Comparison of ENCODE assay signal across 1 cellular context in genomic region chr20:46689082-46689753, GRCh38.
A peak's percentile ranks its signal among the peaks of the same experiment; 100 is the strongest.
TF ChIP-seq lines count a peak whose summit lies in the region.

TP53RK (minus strand) TSS chr20:46689444; CDS start chr20:46689414, 30 bp downstream.

TF ChIP-seq in K562, 482 proteins besides CTCF, POLR2A, EP300 and RAD21 (continued from another document and continues in another):
- TF ChIP-seq, protein P1, sequence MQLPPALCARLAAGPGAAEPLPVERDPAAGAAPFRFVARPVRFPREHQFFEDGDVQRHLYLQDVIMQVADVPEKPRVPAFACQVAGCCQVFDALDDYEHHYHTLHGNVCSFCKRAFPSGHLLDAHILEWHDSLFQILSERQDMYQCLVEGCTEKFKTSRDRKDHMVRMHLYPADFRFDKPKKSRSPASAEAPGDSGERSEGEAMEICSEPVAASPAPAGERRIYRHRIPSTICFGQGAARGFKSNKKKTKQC (CRISPR knock-in tag; IDR thresholded peaks at IDR 0.05), result peak; percentile 62; the same call in 1 of the 2 replicates
- TF ChIP-seq ETS2 (tag; IDR thresholded peaks at IDR 0.05; ENCODE audit: borderline replicate concordance, poor library complexity, severe bottlenecking) (no peak), SMAD1 (IDR thresholded peaks at IDR 0.05; ENCODE audit: low read depth, low read length, partially characterized antibody) (no peak), PURB (CRISPR knock-in tag; IDR thresholded peaks at IDR 0.05; ENCODE audit: low read depth) (no peak), LCOR (CRISPR knock-in tag; IDR thresholded peaks at IDR 0.05) (no peak; the same call in 1 of the 2 replicates), FOSL1 (tag; conservative IDR thresholded peaks at IDR 0.05) (peak; percentile 11; the same call in 1 of the 2 replicates), ZC3H8 (IDR thresholded peaks at IDR 0.05) (no peak), CHAMP1 (IDR thresholded peaks at IDR 0.05) (no peak), NUFIP1 (IDR thresholded peaks at IDR 0.05; ENCODE audit: partially characterized antibody) (no peak), RBM34 (IDR thresholded peaks at IDR 0.05; ENCODE audit: borderline replicate concordance, insufficient read depth, low read length) (0 out of 2 replicates have a peak, but pooled peaks have one; percentile 53), SNAPC5 (CRISPR knock-in tag; IDR thresholded peaks at IDR 0.05) (no peak), TEAD4 (IDR thresholded peaks at IDR 0.05; ENCODE audit: low read length) (no peak), TEAD4 (CRISPR knock-in tag; IDR thresholded peaks at IDR 0.05; ENCODE audit: borderline replicate concordance) (no peak), DMBX1 (CRISPR knock-in tag; IDR thresholded peaks at IDR 0.05; ENCODE audit: borderline replicate concordance) (no peak), ZBTB26 (CRISPR knock-in tag; IDR thresholded peaks at IDR 0.05) (no peak), KLF6 (CRISPR knock-in tag; IDR thresholded peaks at IDR 0.05; ENCODE audit: borderline replicate concordance) (no peak), E2F4 (CRISPR knock-in tag; IDR thresholded peaks at IDR 0.05; ENCODE audit: low read depth) (no peak), NR2C1 (IDR thresholded peaks at IDR 0.05) (no peak), NR2C1 (tag; IDR thresholded peaks at IDR 0.05) (no peak), ZNF696 (CRISPR knock-in tag; conservative IDR thresholded peaks at IDR 0.05) (no peak), RFX7 (CRISPR knock-in tag; IDR thresholded peaks at IDR 0.05) (no peak), KAT2B (IDR thresholded peaks at IDR 0.05; ENCODE audit: low read depth, low read length) (no peak), U2AF2 (optimal IDR thresholded peaks at IDR 0.05; ENCODE audit: low read depth, low read length) (no peak), ZFP91 (CRISPR knock-in tag; IDR thresholded peaks at IDR 0.05) (no peak), ZNF408 (CRISPR knock-in tag; IDR thresholded peaks at IDR 0.05; ENCODE audit: low read depth) (no peak), SP2 (IDR thresholded peaks at IDR 0.05; ENCODE audit: extremely low read depth, low read depth, low read length, poor library complexity, severe bottlenecking) (no peak), LARP7 (IDR thresholded peaks at IDR 0.05) (no peak), ZNF766 (CRISPR knock-in tag; conservative IDR thresholded peaks at IDR 0.05) (no peak), CCNT2 (IDR thresholded peaks at IDR 0.05; ENCODE audit: borderline replicate concordance, extremely low read depth, insufficient read length, low read depth, low read length) (peak; percentile 69), ZBTB33 (CRISPR knock-in tag; IDR thresholded peaks at IDR 0.05) (no peak), SETDB1 (IDR thresholded peaks at IDR 0.05; ENCODE audit: low read length) (no peak), ZNF507 (tag; conservative IDR thresholded peaks at IDR 0.05) (no peak), CREB3 (tag; conservative IDR thresholded peaks at IDR 0.05; ENCODE audit: low read depth) (no peak), ELK1 (CRISPR knock-in tag; IDR thresholded peaks at IDR 0.05) (no peak)
- TF ChIP-seq, protein P2, sequence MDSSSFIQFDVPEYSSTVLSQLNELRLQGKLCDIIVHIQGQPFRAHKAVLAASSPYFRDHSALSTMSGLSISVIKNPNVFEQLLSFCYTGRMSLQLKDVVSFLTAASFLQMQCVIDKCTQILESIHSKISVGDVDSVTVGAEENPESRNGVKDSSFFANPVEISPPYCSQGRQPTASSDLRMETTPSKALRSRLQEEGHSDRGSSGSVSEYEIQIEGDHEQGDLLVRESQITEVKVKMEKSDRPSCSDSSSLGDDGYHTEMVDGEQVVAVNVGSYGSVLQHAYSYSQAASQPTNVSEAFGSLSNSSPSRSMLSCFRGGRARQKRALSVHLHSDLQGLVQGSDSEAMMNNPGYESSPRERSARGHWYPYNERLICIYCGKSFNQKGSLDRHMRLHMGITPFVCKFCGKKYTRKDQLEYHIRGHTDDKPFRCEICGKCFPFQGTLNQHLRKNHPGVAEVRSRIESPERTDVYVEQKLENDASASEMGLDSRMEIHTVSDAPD (CRISPR knock-in tag; IDR thresholded peaks at IDR 0.05), result no peak
- TF ChIP-seq, protein P3, sequence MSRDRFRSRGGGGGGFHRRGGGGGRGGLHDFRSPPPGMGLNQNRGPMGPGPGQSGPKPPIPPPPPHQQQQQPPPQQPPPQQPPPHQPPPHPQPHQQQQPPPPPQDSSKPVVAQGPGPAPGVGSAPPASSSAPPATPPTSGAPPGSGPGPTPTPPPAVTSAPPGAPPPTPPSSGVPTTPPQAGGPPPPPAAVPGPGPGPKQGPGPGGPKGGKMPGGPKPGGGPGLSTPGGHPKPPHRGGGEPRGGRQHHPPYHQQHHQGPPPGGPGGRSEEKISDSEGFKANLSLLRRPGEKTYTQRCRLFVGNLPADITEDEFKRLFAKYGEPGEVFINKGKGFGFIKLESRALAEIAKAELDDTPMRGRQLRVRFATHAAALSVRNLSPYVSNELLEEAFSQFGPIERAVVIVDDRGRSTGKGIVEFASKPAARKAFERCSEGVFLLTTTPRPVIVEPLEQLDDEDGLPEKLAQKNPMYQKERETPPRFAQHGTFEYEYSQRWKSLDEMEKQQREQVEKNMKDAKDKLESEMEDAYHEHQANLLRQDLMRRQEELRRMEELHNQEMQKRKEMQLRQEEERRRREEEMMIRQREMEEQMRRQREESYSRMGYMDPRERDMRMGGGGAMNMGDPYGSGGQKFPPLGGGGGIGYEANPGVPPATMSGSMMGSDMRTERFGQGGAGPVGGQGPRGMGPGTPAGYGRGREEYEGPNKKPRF (IDR thresholded peaks at IDR 0.05; ENCODE audit: low read depth, low read length), result no peak
- TF ChIP-seq, protein P4, sequence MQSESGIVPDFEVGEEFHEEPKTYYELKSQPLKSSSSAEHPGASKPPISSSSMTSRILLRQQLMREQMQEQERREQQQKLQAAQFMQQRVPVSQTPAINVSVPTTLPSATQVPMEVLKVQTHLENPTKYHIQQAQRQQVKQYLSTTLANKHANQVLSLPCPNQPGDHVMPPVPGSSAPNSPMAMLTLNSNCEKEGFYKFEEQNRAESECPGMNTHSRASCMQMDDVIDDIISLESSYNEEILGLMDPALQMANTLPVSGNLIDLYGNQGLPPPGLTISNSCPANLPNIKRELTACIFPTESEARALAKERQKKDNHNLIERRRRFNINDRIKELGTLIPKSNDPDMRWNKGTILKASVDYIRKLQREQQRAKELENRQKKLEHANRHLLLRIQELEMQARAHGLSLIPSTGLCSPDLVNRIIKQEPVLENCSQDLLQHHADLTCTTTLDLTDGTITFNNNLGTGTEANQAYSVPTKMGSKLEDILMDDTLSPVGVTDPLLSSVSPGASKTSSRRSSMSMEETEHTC (IDR thresholded peaks at IDR 0.05), result no peak
- TF ChIP-seq, protein P5, sequence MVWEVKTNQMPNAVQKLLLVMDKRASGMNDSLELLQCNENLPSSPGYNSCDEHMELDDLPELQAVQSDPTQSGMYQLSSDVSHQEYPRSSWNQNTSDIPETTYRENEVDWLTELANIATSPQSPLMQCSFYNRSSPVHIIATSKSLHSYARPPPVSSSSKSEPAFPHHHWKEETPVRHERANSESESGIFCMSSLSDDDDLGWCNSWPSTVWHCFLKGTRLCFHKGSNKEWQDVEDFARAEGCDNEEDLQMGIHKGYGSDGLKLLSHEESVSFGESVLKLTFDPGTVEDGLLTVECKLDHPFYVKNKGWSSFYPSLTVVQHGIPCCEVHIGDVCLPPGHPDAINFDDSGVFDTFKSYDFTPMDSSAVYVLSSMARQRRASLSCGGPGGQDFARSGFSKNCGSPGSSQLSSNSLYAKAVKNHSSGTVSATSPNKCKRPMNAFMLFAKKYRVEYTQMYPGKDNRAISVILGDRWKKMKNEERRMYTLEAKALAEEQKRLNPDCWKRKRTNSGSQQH (CRISPR knock-in tag; IDR thresholded peaks at IDR 0.05), result no peak
- TF ChIP-seq, protein P6, sequence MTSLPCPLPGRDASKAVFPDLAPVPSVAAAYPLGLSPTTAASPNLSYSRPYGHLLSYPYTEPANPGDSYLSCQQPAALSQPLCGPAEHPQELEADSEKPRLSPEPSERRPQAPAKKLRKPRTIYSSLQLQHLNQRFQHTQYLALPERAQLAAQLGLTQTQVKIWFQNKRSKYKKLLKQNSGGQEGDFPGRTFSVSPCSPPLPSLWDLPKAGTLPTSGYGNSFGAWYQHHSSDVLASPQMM (CRISPR knock-in tag; IDR thresholded peaks at IDR 0.05), result no peak
